Comparison of ENCODE assay signal across 9 cellular contexts in the genomic region with DNA sequence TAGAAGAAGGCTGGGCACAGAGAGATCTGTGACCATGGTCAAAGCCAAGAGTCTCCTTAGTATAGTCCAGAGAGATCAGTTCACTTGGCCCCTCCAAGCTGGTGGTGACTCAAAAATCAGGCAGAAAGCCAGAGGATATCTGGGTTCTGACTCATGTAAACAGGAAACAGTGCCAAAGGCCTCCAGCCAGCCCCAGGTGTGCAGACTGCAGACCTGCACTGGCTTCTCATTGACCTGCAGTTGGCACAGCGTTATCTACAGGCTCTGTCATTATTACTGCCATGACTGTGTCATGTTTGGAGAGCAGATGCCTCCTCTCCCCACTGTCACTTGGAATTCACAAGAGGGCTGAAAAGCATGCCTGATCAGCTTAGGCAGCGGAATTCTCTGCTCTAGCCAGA.
DNase-seq lines count a peak whose midpoint lies in the region; ATAC-seq, FAIRE-seq and TF ChIP-seq lines count a peak whose summit lies in the region.
"Had no signal": no experiment of that assay in that cellular context is flagged by ENCODE, and none has a peak within 500 bp of the region (broad histone marks: within the 10 kb centered on the region; RNA-seq: fewer than 3 reads in every experiment).

No MANE protein-coding gene starts in this region.

- no peaks in the 10 kb centered on the region for H3K4me1 ChIP-seq in K562 (replicated peaks in 1 of 2; ENCODE audit: control insufficient read depth in 2 of 2, insufficient read depth in 2 of 2, low read length in 2 of 2)

- in situ Hi-C loops in ACHN (cut with HindIII; ENCODE audit: low pct_ligation_motif_present, low pct_unique_long_range_greater_than_20kb, low sequenced_read_pairs): no loop called here
- in situ Hi-C loops in K562 (cut with MboI): loop anchor here (25.0 kb wide), 2 partner anchors 686 to 1461 kb away; a partner anchor contains a TSS

- H3K4me2 ChIP-seq in K562 (ENCODE audit: insufficient read depth, low read length): no peak overlapping the region

- TF ChIP-seq EP300 in K562 (IDR thresholded peaks at IDR 0.05; ENCODE audit: low read length): no peak

- intact Hi-C loops in K562 (cut with micrococcal nuclease) (no loop called here), natural killer cell (cut with micrococcal nuclease) (no loop called here)

- no peak for TF ChIP-seq RAD21 in K562 (CRISPR knock-in tag; conservative IDR thresholded peaks at IDR 0.05 in 1 of 2, IDR thresholded peaks at IDR 0.05 in 1 of 2)

- H3K4me1 Mint-ChIP-seq in T-helper 17 cell (no peaks in the 10 kb centered on the region), natural killer cell (no peaks in the 10 kb centered on the region)

- H3K9me1 ChIP-seq in K562 (ENCODE audit: control insufficient read depth, insufficient read depth, low read length): no peaks in the 10 kb centered on the region

- H3K27me3 ChIP-seq in MG63 (no peaks in the 10 kb centered on the region), K562 (ENCODE audit: control insufficient read depth in 2 of 2, insufficient read depth in 2 of 2, low read length in 2 of 2) (no peaks in the 10 kb centered on the region)

- H3K27me3 Mint-ChIP-seq in T-helper 17 cell (no peaks in the 10 kb centered on the region), natural killer cell (ENCODE audit: low read depth in 2 of 2) (no peaks in the 10 kb centered on the region)

- H3K36me3 ChIP-seq in MG63 (no peaks in the 10 kb centered on the region), K562 (ENCODE audit: control insufficient read depth, insufficient read depth, low read length) (no peaks in the 10 kb centered on the region)

- CTCF ChIA-PET in K562 (lab: Yijun Ruan, JAX; ENCODE audit: low intra/inter-chr PET ratio): no interaction called here

- no peak for TF ChIP-seq POLR2A in K562 (conservative IDR thresholded peaks at IDR 0.05)

- H3K79me2 ChIP-seq in K562 (ENCODE audit: control insufficient read depth, insufficient read depth, low read length): no peaks in the 10 kb centered on the region

- WGBS in K562 (ENCODE audit: insufficient coverage, low coverage, missing lambda C conversion rate): 0% methylated on average over 2 of the region's 2 CpGs

- H3K27ac Mint-ChIP-seq in T-helper 17 cell: no peak overlapping the region
- no peak overlapping the region for H3K27ac Mint-ChIP-seq in natural killer cell

- no peak for FAIRE-seq in K562 (lab: Jason Lieb, UNC)
- FAIRE-seq: endometrium had no signal

- H3K9me3 ChIP-seq in MG63 (no peaks in the 10 kb centered on the region), K562 (replicated peaks; ENCODE audit: control insufficient read depth, insufficient read depth, low read depth, low read length) (no peaks in the 10 kb centered on the region), T-helper 17 cell (ENCODE audit: control insufficient read depth, low read length, poor library complexity, severe bottlenecking) (no peaks in the 10 kb centered on the region)

- no peaks in the 10 kb centered on the region for H3K36me3 Mint-ChIP-seq in T-helper 17 cell (ENCODE audit: low read depth)
- H3K36me3 Mint-ChIP-seq in natural killer cell: no peaks in the 10 kb centered on the region

- H2AFZ ChIP-seq in K562 (ENCODE audit: low read depth, low read length): no peak overlapping the region

- no TSS peak for BruUV-seq in K562 (replicated peaks; lab: Mats Ljungman, UMichigan)

- POLR2A ChIA-PET in K562 (lab: Yijun Ruan, JAX): interaction anchor here (0.7 kb wide), 1 partner anchor 171 kb away, joined by 4 read pairs; no protein-coding TSS in a partner anchor

- no peak; the same call in 2 of the 3 replicates for ATAC-seq in K562
- no peak for ATAC-seq in T-helper 17 cell
- ATAC-seq in natural killer cell: no peak

- H3K4me3 Mint-ChIP-seq in T-helper 17 cell (no peak overlapping the region), natural killer cell (no peak overlapping the region)

- H3K9ac ChIP-seq in K562 (ENCODE audit: insufficient read depth in 1 of 2, low read depth in 2 of 2, low read length in 2 of 2): no peak overlapping the region

- no peaks in the 10 kb centered on the region for H4K20me1 ChIP-seq in K562 (replicated peaks; ENCODE audit: control insufficient read depth, insufficient read depth, low read length)

- H3K4me3 ChIP-seq in MG63 (no peak overlapping the region), K562 (no peak overlapping the region)

- H3K27ac ChIP-seq in K562 (ENCODE audit: extremely low read depth, low read depth, low read length): no peak overlapping the region

- TF ChIP-seq CTCF in K562 (IDR thresholded peaks at IDR 0.05 in 2 of 3, conservative IDR thresholded peaks at IDR 0.05 in 1 of 3; ENCODE audit: insufficient read depth in 2 of 3, low read depth in 1 of 3, low read length in 3 of 3): no peak
- no peak for TF ChIP-seq CTCF in natural killer cell (IDR thresholded peaks at IDR 0.05)

- peaks cover 3 to 7% of the 10 kb centered on the region in 2 donors for H3K9me3 Mint-ChIP-seq in natural killer cell

- peak; percentile 87 for DNase-seq in ACHN
- DNase-seq in MG63: peak; percentile 65
- DNase-seq in K562 (ENCODE audit: extremely low read depth in 1 of 4, low spot score in 3 of 4): peak in 1 of 4 experiments; percentile 1
- peak; percentile 11 for DNase-seq in left kidney (ENCODE audit: low read depth, low spot score)
- DNase-seq in NCI-H524 (lab: John Stamatoyannopoulos, UW): no peak
- DNase-seq in NCI-H187 treated with DMSO at 0.1 percent for 48 hours (lab: John Stamatoyannopoulos, UW): no peak
- DNase-seq in T-helper 17 cell: no peak
- no peak for DNase-seq in natural killer cell

TF ChIP-seq in K562, 482 proteins besides CTCF, POLR2A, EP300 and RAD21:
- TF ChIP-seq NFIC (IDR thresholded peaks at IDR 0.05) (0 out of 2 replicates have a peak, but pooled peaks have one; percentile 9), EP400 (IDR thresholded peaks at IDR 0.05) (no peak), FOSL1 (tag; conservative IDR thresholded peaks at IDR 0.05) (peak; percentile 78)
- TF ChIP-seq, protein P1, sequence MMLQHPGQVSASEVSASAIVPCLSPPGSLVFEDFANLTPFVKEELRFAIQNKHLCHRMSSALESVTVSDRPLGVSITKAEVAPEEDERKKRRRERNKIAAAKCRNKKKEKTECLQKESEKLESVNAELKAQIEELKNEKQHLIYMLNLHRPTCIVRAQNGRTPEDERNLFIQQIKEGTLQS (IDR thresholded peaks at IDR 0.05): 0 out of 2 replicates have a peak, but pooled peaks have one; percentile 8
- TF ChIP-seq, protein P1 (CRISPR knock-in tag; conservative IDR thresholded peaks at IDR 0.05): no peak

Comparison
In these comparisons a context has a peak if more than half of its experiments do, and no peak if none do; other contexts are left out.
1. DNase-seq: peak in ACHN (single experiment), MG63 (single experiment) and left kidney (single experiment); none in NCI-H524 (0 of 2), NCI-H187 treated with DMSO at 0.1 percent for 48 hours (single experiment), T-helper 17 cell (0 of 3) and natural killer cell (single experiment).